Comparison of ENCODE assay signal across 25 cellular contexts in genomic region chr10:123530166-123530870, GRCh38.
A peak's percentile ranks its signal among the peaks of the same experiment; 100 is the strongest.
DNase-seq lines count a peak whose midpoint lies in the region; ATAC-seq and TF ChIP-seq lines count a peak whose summit lies in the region.
"Had no signal": no experiment of that assay in that cellular context is flagged by ENCODE, and none has a peak within 500 bp of the region (broad histone marks: within the 10 kb centered on the region; RNA-seq: fewer than 3 reads in every experiment).

No MANE protein-coding gene starts in this region.

- in situ Hi-C loops in SK-MEL-5 (cut with HindIII; ENCODE audit: low pct_unique_long_range_greater_than_20kb, low sequenced_read_pairs): no loop called here

- peak; percentile 26 for TF ChIP-seq CTCF in GM12873 (IDR thresholded peaks at IDR 0.05; ENCODE audit: insufficient read depth, low read depth, low read length, missing control alignments)
- no peak for TF ChIP-seq CTCF in A673 (conservative IDR thresholded peaks at IDR 0.05; ENCODE audit: low read depth, low read length)
- no peak for TF ChIP-seq CTCF in HFFc6 (IDR thresholded peaks at IDR 0.05)

- peaks cover 2% of the 10 kb centered on the region; the same call in 1 of the 2 replicates for H3K27me3 Mint-ChIP-seq in HFFc6 (ENCODE audit: insufficient read depth)

- no peak overlapping the region for H3K27ac ChIP-seq in A673 (ENCODE audit: low read depth, low read length, poor library complexity, severe bottlenecking)
- H3K27ac ChIP-seq: gastrocnemius medialis, left ventricle myocardium inferior, upper lobe of left lung had no signal

- POLR2A ChIA-PET in A673 (lab: Charles Lee; ENCODE audit: low non-redundant PET): no interaction called here

- no peaks in the 10 kb centered on the region for H3K4me1 Mint-ChIP-seq in HFFc6 (ENCODE audit: low read depth)
- H3K4me1 Mint-ChIP-seq: activated naive CD8-positive, alpha-beta T cell treated with anti-CD3 and anti-CD28 coated beads, Interleukin-2, amount 10 ng/mL, durations not matched to agents 7 days and 5 days had no signal

- H3K9me3 Mint-ChIP-seq in HFFc6: peaks cover 19% of the 10 kb centered on the region

- no peaks in the 10 kb centered on the region for H3K4me1 ChIP-seq in A673 (ENCODE audit: insufficient read depth, low read length, poor library complexity, severe bottlenecking)
- H3K4me1 ChIP-seq: gastrocnemius medialis, left ventricle myocardium inferior, upper lobe of left lung had no signal

- H3K27ac Mint-ChIP-seq in HFFc6: no peak overlapping the region
- H3K27ac Mint-ChIP-seq: activated CD4-positive, alpha-beta memory T cell treated with anti-CD3 and anti-CD28 coated beads for 36 hours; activated naive CD8-positive, alpha-beta T cell treated with anti-CD3 and anti-CD28 coated beads, Interleukin-2, amount 10 ng/mL, durations not matched to agents 7 days and 5 days; naive thymus-derived CD4-positive, alpha-beta T cell had no signal

- no TSS peak for BruUV-seq in A673 (replicated peaks; lab: Mats Ljungman, UMichigan)

- CTCF ChIA-PET in A673 (lab: Charles Lee): no interaction called here

- no peaks in the 10 kb centered on the region for H3K36me3 ChIP-seq in A673 (ENCODE audit: insufficient read depth, low read length, poor library complexity, severe bottlenecking)
- H3K36me3 ChIP-seq: gastrocnemius medialis, left ventricle myocardium inferior, upper lobe of left lung had no signal

- no peak for ATAC-seq in HG02938 (IDR thresholded peaks at IDR 0.05; ENCODE audit: unreplicated experiment)
- ATAC-seq: activated CD4-positive, CD25-positive, alpha-beta regulatory T cell treated with anti-CD3 and anti-CD28 coated beads, Interleukin-2, amount 50 U/mL, for 24 hours; gastrocnemius medialis; naive thymus-derived CD4-positive, alpha-beta T cell had no signal

- peaks cover 28% of the 10 kb centered on the region for H3K27me3 ChIP-seq in A673 (replicated peaks; ENCODE audit: insufficient read depth, low read depth, low read length, poor library complexity)
- H3K27me3 ChIP-seq: upper lobe of left lung had no signal

- no peak overlapping the region for H3K4me3 Mint-ChIP-seq in HFFc6
- H3K4me3 Mint-ChIP-seq: activated CD4-positive, alpha-beta memory T cell treated with anti-CD3 and anti-CD28 coated beads for 36 hours; activated naive CD8-positive, alpha-beta T cell treated with anti-CD3 and anti-CD28 coated beads, Interleukin-2, amount 10 ng/mL, durations not matched to agents 7 days and 5 days; naive thymus-derived CD4-positive, alpha-beta T cell had no signal

- H3K4me3 ChIP-seq in A673 (ENCODE audit: low read depth, low read length, poor library complexity, severe bottlenecking): no peak overlapping the region
- H3K4me3 ChIP-seq: gastrocnemius medialis, left ventricle myocardium inferior, upper lobe of left lung had no signal

- H3K36me3 Mint-ChIP-seq in HFFc6 (ENCODE audit: low read depth): no peaks in the 10 kb centered on the region
- H3K36me3 Mint-ChIP-seq: activated CD4-positive, alpha-beta memory T cell treated with anti-CD3 and anti-CD28 coated beads for 36 hours; activated naive CD8-positive, alpha-beta T cell treated with anti-CD3 and anti-CD28 coated beads, Interleukin-2, amount 10 ng/mL, durations not matched to agents 7 days and 5 days had no signal

- intact Hi-C loops in A673 (cut with micrococcal nuclease; ENCODE audit: unreplicated experiment): no loop called here

- DNase-seq in Ammon's horn (ENCODE audit: low spot score) (peak; percentile 16), SK-MEL-5 (ENCODE audit: low read depth, low spot score) (peak; percentile 19), inferior parietal cortex (ENCODE audit: extremely low spot score) (peak; percentile 20), NCI-H2029 (lab: John Stamatoyannopoulos, UW) (no peak), A673 (ENCODE audit: low spot score) (no peak), HFFc6 (no peak)
- DNase-seq: ACHN; activated CD4-positive, alpha-beta memory T cell treated with anti-CD3 and anti-CD28 coated beads for 36 hours; activated gamma-delta T cell; activated naive CD8-positive, alpha-beta T cell treated with anti-CD3 and anti-CD28 coated beads, Interleukin-2, amount 10 ng/mL, durations not matched to agents 7 days and 5 days; dermis blood vessel endothelial cell; DMS79; gastrocnemius medialis; IMR-90; left ventricle myocardium inferior; naive thymus-derived CD4-positive, alpha-beta T cell; NCI-H1092 treated with DMSO at 0.1 percent for 48 hours; NCI-H187 treated with DMSO at 0.1 percent for 48 hours; NCI-H2227 treated with DMSO at 0.1 percent for 48 hours; NCI-H69; stimulated activated CD4-positive, alpha-beta T cell treated with anti-CD3 and anti-CD28 coated beads, Interleukin-4, amount 100 ng/mL, for 1 hour; upper lobe of left lung had no signal

- no peaks in the 10 kb centered on the region for H3K9me3 ChIP-seq in A673 (ENCODE audit: low read depth, low read length, poor library complexity, severe bottlenecking)
- H3K9me3 ChIP-seq: gastrocnemius medialis, left ventricle myocardium inferior, upper lobe of left lung had no signal

Comparison
In these comparisons a context has a peak if more than half of its experiments do, and no peak if none do; other contexts are left out.
1. DNase-seq: peak in Ammon's horn (single experiment), SK-MEL-5 (single experiment) and inferior parietal cortex (single experiment); none in NCI-H2029 (single experiment), A673 (single experiment) and HFFc6 (single experiment).